ENCODE assay signal across 18 cellular contexts in the genomic region with DNA sequence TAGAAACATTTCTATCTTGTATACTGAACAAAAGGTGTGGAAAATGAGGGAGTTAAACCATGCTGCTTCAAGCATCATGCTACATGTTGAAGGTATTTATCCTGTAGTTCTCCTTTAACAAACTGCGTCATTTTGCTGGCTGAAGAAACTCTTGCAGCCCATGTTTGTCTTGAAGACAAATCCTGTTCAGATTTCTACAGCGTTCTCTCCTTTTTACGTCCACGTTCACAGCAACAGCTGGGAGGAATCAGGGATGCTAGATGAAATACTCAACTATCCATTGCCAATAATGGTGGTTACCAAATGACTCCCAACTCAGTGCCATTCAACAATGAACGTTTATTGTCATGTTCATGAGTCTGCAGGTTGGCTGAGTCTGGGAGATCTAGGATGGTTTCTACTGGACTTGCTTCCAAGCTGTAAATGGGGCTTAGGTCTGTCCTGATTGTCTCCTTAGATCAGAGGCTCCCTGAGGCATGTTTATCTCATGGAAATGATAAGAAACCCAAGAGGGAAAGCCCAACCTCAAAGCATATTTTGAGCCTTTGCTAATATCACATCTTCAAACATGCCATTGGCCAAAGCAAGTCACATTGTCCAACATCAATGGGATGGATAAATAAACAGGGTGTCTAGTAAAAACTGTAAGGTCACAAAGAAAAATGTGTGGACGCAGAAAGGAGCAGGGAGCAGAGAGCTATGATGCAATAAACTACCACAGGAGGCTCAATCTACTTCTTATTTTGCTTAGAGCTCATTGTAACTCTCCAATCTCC. TPM values are rescaled to one million over a fixed set of nuclear protein-coding genes. Genes with fewer than 3 reads are reported as not detected.
DNase-seq lines count a peak whose midpoint lies in the region; TF ChIP-seq lines count a peak whose summit lies in the region.
"Had no signal": no experiment of that assay in that cellular context is flagged by ENCODE, and none has a peak within 500 bp of the region (broad histone marks: within the 10 kb centered on the region; RNA-seq: fewer than 3 reads in every experiment).

No MANE protein-coding gene starts in this region.

- CTCF ChIA-PET in Caco-2 (lab: Charles Lee), result interaction anchor here (0.8 to 1.3 kb wide), 3 partner anchors 85 to 593 kb away, joined by 3 to 8 read pairs (median 3); no protein-coding TSS in a partner anchor
- CTCF ChIA-PET in activated naive CD4-positive, alpha-beta T cell treated with anti-CD3 and anti-CD28 coated beads for 36 hours (lab: Charles Lee), result interaction anchor here (0.6 kb wide), 1 partner anchor 168 kb away, joined by 3 read pairs; no protein-coding TSS in a partner anchor

- no peak overlapping the region for H3K9ac ChIP-seq in endodermal cell (ENCODE audit: extremely low read depth, low read length, poor library complexity, severe bottlenecking)

- H3K27me3 ChIP-seq in Caco-2 (replicated peaks; ENCODE audit: control insufficient read depth, insufficient read depth, low read length) (no peaks in the 10 kb centered on the region), endodermal cell (ENCODE audit: control insufficient read depth, insufficient read depth, low read length, poor library complexity, severe bottlenecking) (peaks cover 24% of the 10 kb centered on the region)
- H3K27me3 ChIP-seq: pancreas had no signal

- no peaks in the 10 kb centered on the region for H3K9me3 ChIP-seq in Caco-2
- no peaks in the 10 kb centered on the region for H3K9me3 ChIP-seq in endodermal cell (ENCODE audit: control insufficient read depth, low read length)
- H3K9me3 ChIP-seq: pancreas, tibial artery had no signal

- TF ChIP-seq CTCF in Caco-2 (IDR thresholded peaks at IDR 0.05; ENCODE audit: insufficient read depth in 1 of 2, low read depth in 1 of 2, low read length in 1 of 2, severe bottlenecking in 1 of 2, unreplicated experiment in 1 of 2) (no peak), HFFc6 (IDR thresholded peaks at IDR 0.05) (no peak), endodermal cell (conservative IDR thresholded peaks at IDR 0.05) (no peak), mesothelial cell of epicardium (IDR thresholded peaks at IDR 0.05; ENCODE audit: unreplicated experiment) (no peak)

- intact Hi-C loops in Caco-2 (cut with micrococcal nuclease; ENCODE audit: unreplicated experiment), result loop anchor here (1.0 to 2.0 kb wide), 8 partner anchors 8 to 593 kb away; no protein-coding TSS in a partner anchor
- intact Hi-C loops in activated naive CD4-positive, alpha-beta T cell treated with anti-CD3 and anti-CD28 coated beads for 36 hours (cut with micrococcal nuclease), result no loop called here

- no peak overlapping the region for H3K27ac ChIP-seq in endodermal cell (ENCODE audit: low read depth, low read length)
- H3K27ac ChIP-seq: epithelial cell of prostate, pancreas, tibial artery, WERI-Rb-1 had no signal

- POLR2A ChIA-PET in Caco-2 (lab: Charles Lee), result interaction anchor here (0.6 to 1.0 kb wide), 5 partner anchors 15 to 407 kb away, joined by 3 to 4 read pairs (median 3); no protein-coding TSS in a partner anchor

- H3K4me3 ChIP-seq in Caco-2 (ENCODE audit: low read depth, low read length), result no peak overlapping the region
- H3K4me3 ChIP-seq in endodermal cell (ENCODE audit: low read length), result peak overlapping the region; percentile 50
- H3K4me3 ChIP-seq: pancreas, tibial artery had no signal

- peak overlapping the region; percentile 93 for H3K27ac Mint-ChIP-seq in Caco-2 (ENCODE audit: unreplicated experiment)
- H3K27ac Mint-ChIP-seq in HFFc6, result no peak overlapping the region
- H3K27ac Mint-ChIP-seq in endodermal cell, result no peak overlapping the region
- peak overlapping the region; percentile 62 for H3K27ac Mint-ChIP-seq in mesothelial cell of epicardium
- no peak overlapping the region for H3K27ac Mint-ChIP-seq in activated naive CD4-positive, alpha-beta T cell treated with anti-CD3 and anti-CD28 coated beads for 36 hours
- H3K27ac Mint-ChIP-seq: activated naive CD8-positive, alpha-beta T cell; CD4-positive, CD25-positive, alpha-beta regulatory T cell; stimulated activated naive CD8-positive, alpha-beta T cell treated with anti-CD3 and anti-CD28 coated beads, Interleukin-15, amount 100 ng/mL, for 72 hours; T-helper 2 cell treated with Interferon-gamma antibody and Interleukin-4, amounts not matched to agents 5 μg/mL and 100 μg/mL, for 36 hours had no signal

- H3K36me3 Mint-ChIP-seq in Caco-2 (ENCODE audit: insufficient read depth, unreplicated experiment), result peaks cover 24% of the 10 kb centered on the region
- no peaks in the 10 kb centered on the region for H3K36me3 Mint-ChIP-seq in HFFc6 (ENCODE audit: low read depth)
- H3K36me3 Mint-ChIP-seq in endodermal cell (ENCODE audit: low read depth), result no peaks in the 10 kb centered on the region
- H3K36me3 Mint-ChIP-seq in mesothelial cell of epicardium, result no peaks in the 10 kb centered on the region
- H3K36me3 Mint-ChIP-seq in activated naive CD4-positive, alpha-beta T cell treated with anti-CD3 and anti-CD28 coated beads for 36 hours (ENCODE audit: low read depth), result no peaks in the 10 kb centered on the region
- H3K36me3 Mint-ChIP-seq: activated naive CD8-positive, alpha-beta T cell; CD4-positive, CD25-positive, alpha-beta regulatory T cell had no signal

- H3K9me3 Mint-ChIP-seq in Caco-2 (ENCODE audit: unreplicated experiment) (no peaks in the 10 kb centered on the region), HFFc6 (no peaks in the 10 kb centered on the region), endodermal cell (no peaks in the 10 kb centered on the region), mesothelial cell of epicardium (no peaks in the 10 kb centered on the region)
- H3K9me3 Mint-ChIP-seq in activated naive CD4-positive, alpha-beta T cell treated with anti-CD3 and anti-CD28 coated beads for 36 hours, result no peaks in the 10 kb centered on the region
- H3K9me3 Mint-ChIP-seq: stimulated activated naive CD8-positive, alpha-beta T cell treated with anti-CD3 and anti-CD28 coated beads, Interleukin-15, amount 100 ng/mL, for 72 hours; T-helper 2 cell treated with Interferon-gamma antibody and Interleukin-4, amounts not matched to agents 5 μg/mL and 100 μg/mL, for 36 hours had no signal

- peaks cover 76% of the 10 kb centered on the region for H3K4me1 ChIP-seq in Caco-2
- H3K4me1 ChIP-seq in endodermal cell (ENCODE audit: control insufficient read depth, insufficient read depth, low read length), result peaks cover 7% of the 10 kb centered on the region
- H3K4me1 ChIP-seq: pancreas had no signal

- H3K4me1 Mint-ChIP-seq in Caco-2 (ENCODE audit: low read depth, unreplicated experiment) (peaks cover 42% of the 10 kb centered on the region), HFFc6 (ENCODE audit: low read depth) (peaks cover 42% of the 10 kb centered on the region), endodermal cell (peaks cover 39% of the 10 kb centered on the region), mesothelial cell of epicardium (peaks cover 55% of the 10 kb centered on the region)
- peaks cover 12% of the 10 kb centered on the region for H3K4me1 Mint-ChIP-seq in activated naive CD4-positive, alpha-beta T cell treated with anti-CD3 and anti-CD28 coated beads for 36 hours (ENCODE audit: low read depth)

- H3K4me3 Mint-ChIP-seq in Caco-2 (ENCODE audit: unreplicated experiment) (peak overlapping the region; percentile 68), HFFc6 (no peak overlapping the region), endodermal cell (no peak overlapping the region), mesothelial cell of epicardium (peak overlapping the region; percentile 31)
- no peak overlapping the region for H3K4me3 Mint-ChIP-seq in activated naive CD4-positive, alpha-beta T cell treated with anti-CD3 and anti-CD28 coated beads for 36 hours
- H3K4me3 Mint-ChIP-seq: activated naive CD8-positive, alpha-beta T cell; stimulated activated naive CD8-positive, alpha-beta T cell treated with anti-CD3 and anti-CD28 coated beads, Interleukin-15, amount 100 ng/mL, for 72 hours; T-helper 2 cell treated with Interferon-gamma antibody and Interleukin-4, amounts not matched to agents 5 μg/mL and 100 μg/mL, for 36 hours had no signal

- H3K27me3 Mint-ChIP-seq in Caco-2 (ENCODE audit: insufficient read depth, unreplicated experiment) (no peaks in the 10 kb centered on the region), HFFc6 (ENCODE audit: insufficient read depth) (peaks cover 5% of the 10 kb centered on the region), endodermal cell (ENCODE audit: insufficient read depth) (peaks cover 36% of the 10 kb centered on the region), mesothelial cell of epicardium (ENCODE audit: low read depth) (peaks cover 21% of the 10 kb centered on the region)
- H3K27me3 Mint-ChIP-seq in activated naive CD4-positive, alpha-beta T cell treated with anti-CD3 and anti-CD28 coated beads for 36 hours (ENCODE audit: low read depth), result peaks cover 28% of the 10 kb centered on the region

- DNase-seq in Caco-2 (peak; percentile 83 to 87), HFFc6 (peak; percentile 16), endodermal cell (no peak), mesothelial cell of epicardium (ENCODE audit: low spot score in 2 of 2, unreplicated experiment in 2 of 2) (no peak), NCI-H1092 (lab: John Stamatoyannopoulos, UW) (no peak), GDM1 (lab: John Stamatoyannopoulos, UW) (no peak)
- no peak for DNase-seq in activated naive CD4-positive, alpha-beta T cell treated with anti-CD3 and anti-CD28 coated beads for 36 hours
- no peak for DNase-seq in activated CD8-positive, alpha-beta memory T cell treated with anti-CD3 and anti-CD28 coated beads for 24 hours
- DNase-seq: CD4-positive, CD25-positive, alpha-beta regulatory T cell; foreskin melanocyte; NCI-H1436 treated with DMSO at 0.1 percent for 48 hours; pancreas; stimulated activated naive CD8-positive, alpha-beta T cell treated with anti-CD3 and anti-CD28 coated beads, Interleukin-15, amount 100 ng/mL, for 72 hours; tibial artery; WERI-Rb-1 had no signal

- H3K36me3 ChIP-seq in Caco-2 (ENCODE audit: control insufficient read depth, insufficient read depth, low read length) (no peaks in the 10 kb centered on the region), endodermal cell (ENCODE audit: control insufficient read depth, insufficient read depth, low read length) (no peaks in the 10 kb centered on the region)
- H3K36me3 ChIP-seq: pancreas, tibial artery, WERI-Rb-1 had no signal

- WGBS in endodermal cell (ENCODE audit: insufficient coverage in 1 of 2, insufficient read length in 1 of 2), 2 experiments, result 81 to 88% methylated on average over 4 to 6 of the region's 6 CpGs

- TSS peak; percentile 78 for BruUV-seq in Caco-2 (replicated peaks; lab: Mats Ljungman, UMichigan)

RNA-seq across cellular contexts. Expression of a gene that starts 2.7 kb away (rescaled TPM):
- 101 and 105 TPM in 2 replicates for total RNA-seq in Caco-2 (2022)
- total RNA-seq in HFFc6 (2021; fragmentation: NEBNext Ultra II Directional; extraction: Animal tissue kit (Norgen Biotek cat#: 25700)), result 10 to 100 TPM; 17.2 to 25.7 (median 23.1) TPM
- 10 to 100 TPM; 15.3 to 16.5 TPM for total RNA-seq in endodermal cell
- polyA plus RNA-seq in endodermal cell (2013, experiment 1 of 2), result 13.1 TPM
- 12.5 TPM for polyA plus RNA-seq in endodermal cell (2013, experiment 2 of 2)
- total RNA-seq in mesothelial cell of epicardium, result 35.4 to 41.5 TPM (median 35.4 TPM) in 3 replicates
- 1 to 10 TPM; 1.2 TPM for total RNA-seq in activated naive CD4-positive, alpha-beta T cell treated with anti-CD3 and anti-CD28 coated beads for 36 hours

Comparison
In these comparisons a context has a peak if more than half of its experiments do, and no peak if none do; other contexts are left out.
1. DNase-seq: peak in Caco-2 (2 of 2) and HFFc6 (single experiment); none in endodermal cell (single experiment), mesothelial cell of epicardium (0 of 2), activated naive CD4-positive, alpha-beta T cell treated with anti-CD3 and anti-CD28 coated beads for 36 hours (single experiment), NCI-H1092 (single experiment), activated CD8-positive, alpha-beta memory T cell treated with anti-CD3 and anti-CD28 coated beads for 24 hours (single experiment) and GDM1 (single experiment).
2. H3K27ac Mint-ChIP-seq: peak in Caco-2 (single experiment) and mesothelial cell of epicardium (single experiment); none in HFFc6 (single experiment), endodermal cell (single experiment) and activated naive CD4-positive, alpha-beta T cell treated with anti-CD3 and anti-CD28 coated beads for 36 hours (single experiment).
3. H3K4me3 Mint-ChIP-seq: peak in Caco-2 (single experiment) and mesothelial cell of epicardium (single experiment); none in HFFc6 (single experiment), endodermal cell (single experiment) and activated naive CD4-positive, alpha-beta T cell treated with anti-CD3 and anti-CD28 coated beads for 36 hours (single experiment).
4. RNA of a gene that starts 2.7 kb away (total RNA-seq): 101 to 105 TPM in Caco-2, 35.4 to 41.5 TPM in mesothelial cell of epicardium, 17.2 to 25.7 TPM in HFFc6 and 15.3 to 16.5 TPM in endodermal cell; 1.2 TPM in activated naive CD4-positive, alpha-beta T cell treated with anti-CD3 and anti-CD28 coated beads for 36 hours; every median in the first group is over 4 times any median in the second.